15 cellular contexts compared by ENCODE assay signal in the genomic region with DNA sequence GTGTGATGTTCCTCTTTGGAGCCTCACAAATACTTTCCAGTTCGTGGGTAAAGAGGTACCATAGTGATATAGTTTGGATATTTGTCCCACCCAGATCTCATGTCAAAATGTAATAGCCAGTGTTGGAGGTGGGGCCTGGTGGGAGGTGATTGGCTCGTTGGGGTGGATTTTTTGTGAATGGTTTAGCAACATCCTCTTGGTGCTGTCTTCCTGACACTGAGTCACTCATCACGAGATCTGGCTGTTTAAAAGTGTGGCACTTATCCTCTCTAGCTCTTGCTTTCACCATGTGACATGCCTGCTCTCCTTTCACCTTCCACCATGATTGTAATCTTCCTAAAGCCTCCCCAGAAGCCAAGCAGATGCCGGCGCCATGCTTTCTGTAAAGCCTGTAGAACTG. TPM values are rescaled to one million over a fixed set of nuclear protein-coding genes. Genes with fewer than 3 reads are reported as not detected.
A peak's percentile ranks its signal among the peaks of the same experiment; 100 is the strongest.
DNase-seq lines count a peak whose midpoint lies in the region; ATAC-seq and TF ChIP-seq lines count a peak whose summit lies in the region.
"Had no signal": no experiment of that assay in that cellular context is flagged by ENCODE, and none has a peak within 500 bp of the region (broad histone marks: within the 10 kb centered on the region; RNA-seq: fewer than 3 reads in every experiment).

No MANE protein-coding gene starts in this region.

- H3K4me1 ChIP-seq in CD4-positive, CD25-positive, alpha-beta regulatory T cell (ENCODE audit: control insufficient read depth, insufficient read depth, low read length, poor library complexity, severe bottlenecking), result peaks cover 21% of the 10 kb centered on the region

- H3K9me3 Mint-ChIP-seq in CD4-positive, CD25-positive, alpha-beta regulatory T cell, result peaks cover 0 to 1% (median 0%) of the 10 kb centered on the region in 7 donors
- H3K9me3 Mint-ChIP-seq: naive B cell had no signal

- peaks cover 10% of the 10 kb centered on the region for H3K27me3 ChIP-seq in CD4-positive, CD25-positive, alpha-beta regulatory T cell (ENCODE audit: control insufficient read depth, insufficient read depth, low read length)
- H3K27me3 ChIP-seq: BLaER1 treated with 17β-estradiol and CSF1 and Interleukin-3, amounts not matched to agents 10 nM and 100 nM; right lobe of liver had no signal

- H3K27ac Mint-ChIP-seq in CD4-positive, CD25-positive, alpha-beta regulatory T cell, result peak overlapping the region; percentile 32 to 73 (median 54)
- H3K27ac Mint-ChIP-seq: endodermal cell had no signal

- no peaks in the 10 kb centered on the region for H3K36me3 Mint-ChIP-seq in CD4-positive, CD25-positive, alpha-beta regulatory T cell
- H3K36me3 Mint-ChIP-seq: naive B cell had no signal

- peaks cover 10 to 31% (median 25%) of the 10 kb centered on the region in 4 donors for H3K4me1 Mint-ChIP-seq in CD4-positive, CD25-positive, alpha-beta regulatory T cell

- peaks cover 35% of the 10 kb centered on the region for H3K27me3 Mint-ChIP-seq in CD4-positive, CD25-positive, alpha-beta regulatory T cell

- no peaks in the 10 kb centered on the region for H3K36me3 ChIP-seq in CD4-positive, CD25-positive, alpha-beta regulatory T cell (ENCODE audit: control insufficient read depth, insufficient read depth, low read length)
- H3K36me3 ChIP-seq: BLaER1 treated with 17β-estradiol and CSF1 and Interleukin-3, amounts not matched to agents 10 nM and 100 nM; right lobe of liver had no signal

- intact Hi-C loops in head of caudate nucleus (cut with DNase I), result no loop called here

- H3K27ac ChIP-seq in CD4-positive, CD25-positive, alpha-beta regulatory T cell (ENCODE audit: insufficient read depth, low read length, poor library complexity, severe bottlenecking), result no peak overlapping the region
- H3K27ac ChIP-seq: PC-9 had no signal

- TF ChIP-seq CTCF in fibroblast of pulmonary artery (IDR thresholded peaks at IDR 0.05; ENCODE audit: low read length, missing control alignments), result no peak

- H3K9me3 ChIP-seq in CD4-positive, CD25-positive, alpha-beta regulatory T cell (ENCODE audit: control insufficient read depth in 2 of 2, low read length in 2 of 2), result no peaks in the 10 kb centered on the region
- H3K9me3 ChIP-seq: BLaER1 treated with 17β-estradiol and CSF1 and Interleukin-3, amounts not matched to agents 10 nM and 100 nM; right lobe of liver had no signal

- H3K4me3 Mint-ChIP-seq in CD4-positive, CD25-positive, alpha-beta regulatory T cell, result peak overlapping the region; percentile 40 to 90 (median 72)
- H3K4me3 Mint-ChIP-seq: endodermal cell had no signal

- no peak overlapping the region for H3K4me3 ChIP-seq in CD4-positive, CD25-positive, alpha-beta regulatory T cell (ENCODE audit: low read depth, low read length)
- H3K4me3 ChIP-seq in fibroblast of pulmonary artery (replicated peaks; ENCODE audit: low read depth, low read length), result no peak overlapping the region
- H3K4me3 ChIP-seq: PC-9, right lobe of liver had no signal

- ATAC-seq in CD4-positive, CD25-positive, alpha-beta regulatory T cell (ENCODE audit: low read depth in 2 of 2), result peak; percentile 19 to 21
- ATAC-seq in GM21381 (IDR thresholded peaks at IDR 0.05; ENCODE audit: unreplicated experiment), result no peak
- ATAC-seq: right lobe of liver; stimulated activated naive CD8-positive, alpha-beta T cell treated with anti-CD3 and anti-CD28 coated beads, Interleukin-15, Interleukin-2, amounts not matched to agents 100 U/mL and 50 U/mL, for 24 hours had no signal

- peak in 1 of 3 donors; percentile 73 for DNase-seq in CD4-positive, CD25-positive, alpha-beta regulatory T cell
- DNase-seq in EH (ENCODE audit: low read depth), result peak; percentile 19
- DNase-seq in SIG-M5 (lab: John Stamatoyannopoulos, UW), result peak; percentile 44
- DNase-seq in fibroblast of pulmonary artery (ENCODE audit: low read depth), result peak; percentile 22
- DNase-seq in head of caudate nucleus, result no peak
- no peak for DNase-seq in GM03348 (ENCODE audit: low spot score)
- DNase-seq: activated effector memory CD4-positive, alpha-beta T cell treated with anti-CD3 and anti-CD28 coated beads, Interleukin-2, amount 50 U/mL, for 16 hours; endodermal cell; naive B cell; NCI-H1105; PC-9; right lobe of liver; stimulated activated naive CD8-positive, alpha-beta T cell treated with anti-CD3 and anti-CD28 coated beads, Interleukin-15, Interleukin-2, amounts not matched to agents 100 U/mL and 50 U/mL, for 24 hours had no signal

RNA-seq across cellular contexts. Expression of a gene that starts 3.0 kb away (rescaled TPM):
- 58.9 TPM for total RNA-seq in CD4-positive, CD25-positive, alpha-beta regulatory T cell
- polyA plus RNA-seq in CD4-positive, CD25-positive, alpha-beta regulatory T cell, result 1 to 10 TPM; 4.6 to 7.9 (median 6.1) TPM

Comparison
In these comparisons a context has a peak if more than half of its experiments do, and no peak if none do; other contexts are left out.
1. DNase-seq: peak in EH (single experiment), SIG-M5 (single experiment) and fibroblast of pulmonary artery (single experiment); none in head of caudate nucleus (0 of 42) and GM03348 (single experiment).